8 cellular contexts compared by ENCODE assay signal in the genomic region with DNA sequence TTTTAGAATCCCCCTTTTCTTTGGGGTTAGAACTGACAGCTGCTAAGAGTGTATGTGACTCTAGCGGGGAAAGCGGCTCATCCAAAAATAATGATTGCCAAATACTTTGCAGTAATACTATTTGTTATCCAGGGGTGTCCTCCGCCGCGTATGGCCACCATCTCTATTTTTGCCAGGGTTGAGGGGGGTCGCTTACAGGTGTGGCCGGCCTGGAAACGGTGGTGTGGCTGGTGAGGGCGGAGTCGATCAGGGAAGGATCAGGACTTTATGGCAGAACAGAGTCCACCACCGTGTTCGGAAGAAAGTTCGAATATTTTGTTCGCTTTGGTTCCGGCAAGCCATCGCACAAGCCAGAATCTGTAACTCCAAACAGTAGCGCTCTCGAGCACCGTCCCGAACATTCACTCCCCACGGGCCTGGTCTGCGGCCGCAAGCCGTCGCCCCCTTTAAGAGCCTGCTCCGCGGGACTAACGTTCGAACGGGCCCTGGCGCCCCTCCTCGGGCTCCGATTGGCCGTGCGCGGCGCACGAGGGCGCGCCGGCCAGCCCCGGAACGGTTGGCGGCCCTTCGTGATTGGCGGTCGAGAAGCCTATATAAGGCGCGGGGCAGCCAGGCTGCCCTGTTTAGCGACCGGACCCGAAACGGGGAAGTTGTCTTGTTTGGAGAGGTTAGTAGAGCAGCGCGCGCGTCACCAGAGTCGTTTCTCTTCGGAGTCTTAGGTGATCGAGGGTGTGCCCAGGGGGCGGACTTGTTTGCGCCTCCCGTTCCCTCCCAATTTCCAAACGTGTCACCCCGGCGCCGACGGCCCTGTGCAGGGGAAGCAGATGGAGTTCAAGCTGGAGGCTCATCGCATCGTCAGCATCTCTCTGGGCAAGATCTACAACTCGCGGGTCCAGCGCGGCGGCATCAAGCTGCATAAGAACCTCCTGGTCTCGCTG. TPM values are rescaled to one million over a fixed set of nuclear protein-coding genes. Genes with fewer than 3 reads are reported as not detected.
DNase-seq lines count a peak whose midpoint lies in the region; ATAC-seq and TF ChIP-seq lines count a peak whose summit lies in the region.

Gene IER5 (plus strand): TSS at position 622 of the 938 bp plus-strand sequence. CDS start 203 bp downstream, at position 825.

- TF ChIP-seq POLR2A in GM18505 (IDR thresholded peaks at IDR 0.05; ENCODE audit: borderline replicate concordance, extremely low read depth, insufficient read depth, insufficient read length) (peak; percentile 100), prostate gland (IDR thresholded peaks at IDR 0.05) (peak; percentile 100)

- H3K9me3 ChIP-seq in left ventricle myocardium inferior (replicated peaks) = no peaks in the 10 kb centered on the region
- no peaks in the 10 kb centered on the region for H3K9me3 ChIP-seq in prostate gland

- intact Hi-C loops in left ventricle myocardium inferior (cut with micrococcal nuclease) = no loop called here
- intact Hi-C loops in prostate gland (cut with DNase I) = loop anchor here (1.0 to 2.0 kb wide), 3 partner anchors 54 to 176 kb away; partner anchors contain the start of genes KIAA1614 and STX6

- TF ChIP-seq CTCF in left ventricle myocardium inferior (IDR thresholded peaks at IDR 0.05; ENCODE audit: borderline replicate concordance) = no peak
- TF ChIP-seq CTCF in prostate gland (IDR thresholded peaks at IDR 0.05) = peak in 3 of 4 experiments; percentile 14 to 25 (median 24)

- ATAC-seq in GM18505 (IDR thresholded peaks at IDR 0.05; ENCODE audit: unreplicated experiment) (peak; percentile 65), HG02970 (IDR thresholded peaks at IDR 0.05; ENCODE audit: low FRiP score, unreplicated experiment) (peak; percentile 78)

- 5% methylated on average over 64 of the region's 76 CpGs for WGBS in prostate gland
- WGBS in urinary bladder = 4% methylated on average over 76 of the region's 76 CpGs

- DNase-seq in NCI-H187 treated with DMSO at 0.1 percent for 48 hours (lab: John Stamatoyannopoulos, UW) (peak; percentile 99), T-helper 2 cell (peak; percentile 85 to 98 (median 93)), amygdala (lab: John Stamatoyannopoulos, UW) (peak; percentile 52 to 98 (median 92)), left ventricle myocardium inferior (peak; percentile 95), prostate gland (ENCODE audit: low spot score) (peak; percentile 96)

- no peaks in the 10 kb centered on the region for H3K27me3 ChIP-seq in left ventricle myocardium inferior (ENCODE audit: low read depth)
- no peaks in the 10 kb centered on the region for H3K27me3 ChIP-seq in prostate gland (replicated peaks; ENCODE audit: insufficient read depth)

- H3K4me1 ChIP-seq in left ventricle myocardium inferior = peaks cover 57% of the 10 kb centered on the region
- H3K4me1 ChIP-seq in prostate gland (replicated peaks) = no peaks in the 10 kb centered on the region
- H3K4me1 ChIP-seq in urinary bladder (ENCODE audit: insufficient read depth) = no peaks in the 10 kb centered on the region

- H3K4me3 ChIP-seq in left ventricle myocardium inferior = peak within 1 kb of the TSS; percentile 81
- H3K4me3 ChIP-seq in prostate gland = peak within 1 kb of the TSS; percentile 58 to 74
- peak within 1 kb of the TSS; percentile 94 for H3K4me3 ChIP-seq in urinary bladder (ENCODE audit: low read depth, low read length)

- H3K27ac ChIP-seq in left ventricle myocardium inferior (replicated peaks) (peak within 1 kb of the TSS; percentile 96), prostate gland (peak within 1 kb of the TSS; percentile 83 to 84), urinary bladder (ENCODE audit: low read depth) (peak within 1 kb of the TSS; percentile 93)

- H3K36me3 ChIP-seq in left ventricle myocardium inferior (peaks cover 7% of the 10 kb centered on the region), prostate gland (no peaks in the 10 kb centered on the region), urinary bladder (ENCODE audit: insufficient read depth) (no peaks in the 10 kb centered on the region)

RNA-seq across cellular contexts. Expression of gene IER5, which starts in this region (rescaled TPM):
- total RNA-seq in left ventricle myocardium inferior (22.1 TPM), prostate gland (10 to 100 TPM; 10.3 to 14.3 TPM), urinary bladder (9.0 TPM)
- 12.7 TPM for polyA plus RNA-seq in urinary bladder

Comparison
In these comparisons a context has a peak if more than half of its experiments do, and no peak if none do; other contexts are left out.
1. Peak in every context shown above with its lines: DNase-seq, ATAC-seq, H3K4me3 ChIP-seq and H3K27ac ChIP-seq.